2 cellular contexts compared by ENCODE assay signal in the genomic region with DNA sequence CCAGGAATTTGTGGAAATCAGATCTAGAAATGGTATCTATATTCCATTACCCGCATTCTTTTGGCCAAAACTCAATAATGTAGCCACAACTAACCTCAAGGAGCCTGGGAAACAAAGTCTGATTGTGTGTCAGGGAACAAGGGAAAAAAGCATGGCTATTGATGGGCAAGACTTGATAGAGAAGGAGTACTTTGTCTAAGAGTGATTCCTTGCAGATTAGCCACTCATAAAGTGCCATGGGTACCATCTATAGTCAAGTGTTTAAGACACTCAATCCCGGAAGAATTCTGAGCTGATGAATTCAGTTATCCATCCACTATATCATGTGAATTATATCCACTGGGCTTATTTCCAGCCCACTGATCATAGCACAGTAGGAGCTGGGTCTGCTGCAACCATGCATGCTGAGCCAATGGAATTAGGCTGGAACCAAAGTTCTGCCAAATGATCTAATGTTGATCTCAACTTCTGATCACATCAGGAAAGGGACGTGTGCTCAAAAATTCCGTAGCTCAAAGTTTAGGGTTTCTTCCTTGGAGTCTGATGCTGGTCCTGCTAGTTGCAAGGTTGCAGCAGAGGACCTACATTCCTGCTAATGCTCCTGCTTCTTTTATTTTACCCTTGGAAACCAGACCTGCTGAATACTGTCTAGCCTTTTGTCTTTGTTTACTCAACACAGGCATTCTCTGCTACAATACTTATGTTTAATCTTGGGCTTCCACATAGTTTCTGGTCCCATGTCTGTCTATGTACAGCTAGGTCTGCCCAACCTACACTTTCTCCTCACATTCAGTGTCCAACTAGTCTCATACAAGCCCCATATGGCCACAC.
TF ChIP-seq lines count a peak whose summit lies in the region.

No MANE protein-coding gene starts in this region.

TF ChIP-seq in H1, 55 proteins besides CTCF, POLR2A, EP300 and RAD21:
- TF ChIP-seq FOSL1 (IDR thresholded peaks at IDR 0.05; ENCODE audit: insufficient read depth, low read depth, low read length) (no peak), RXRA (IDR thresholded peaks at IDR 0.05; ENCODE audit: insufficient read depth, low read depth, low read length) (no peak), SUZ12 (IDR thresholded peaks at IDR 0.05; ENCODE audit: low read length) (no peak), GABPA (IDR thresholded peaks at IDR 0.05; ENCODE audit: borderline replicate concordance, insufficient read depth, low read length) (no peak), NANOG (IDR thresholded peaks at IDR 0.05; ENCODE audit: insufficient read depth, low read depth, low read length, poor library complexity, severe bottlenecking) (no peak), ZNF274 (IDR thresholded peaks at IDR 0.05; ENCODE audit: borderline replicate concordance, extremely low read depth, low read length) (no peak), TAF7 (optimal IDR thresholded peaks at IDR 0.05; ENCODE audit: borderline replicate concordance, low read depth, low read length) (no peak), KDM5A (IDR thresholded peaks at IDR 0.05; ENCODE audit: low read length) (no peak), ASH2L (IDR thresholded peaks at IDR 0.05; ENCODE audit: low read length) (no peak), CEBPB (IDR thresholded peaks at IDR 0.05; ENCODE audit: low read depth, low read length) (no peak), RNF2 (IDR thresholded peaks at IDR 0.05; ENCODE audit: borderline replicate concordance, low read depth, low read length, missing control alignments, poor library complexity, severe bottlenecking) (no peak), EZH2 (IDR thresholded peaks at IDR 0.05; ENCODE audit: low read depth, low read length, severe bottlenecking) (no peak), KDM4A (IDR thresholded peaks at IDR 0.05; ENCODE audit: low read depth, low read length, severe bottlenecking) (no peak), YY1 (IDR thresholded peaks at IDR 0.05; ENCODE audit: low read depth, low read length) (no peak), SP1 (IDR thresholded peaks at IDR 0.05; ENCODE audit: low read depth, low read length) (no peak), SIX5 (IDR thresholded peaks at IDR 0.05; ENCODE audit: low read depth, low read length) (no peak), POLR2AphosphoS5 (IDR thresholded peaks at IDR 0.05; ENCODE audit: low read depth, low read length) (no peak)
- TF ChIP-seq, protein P1, sequence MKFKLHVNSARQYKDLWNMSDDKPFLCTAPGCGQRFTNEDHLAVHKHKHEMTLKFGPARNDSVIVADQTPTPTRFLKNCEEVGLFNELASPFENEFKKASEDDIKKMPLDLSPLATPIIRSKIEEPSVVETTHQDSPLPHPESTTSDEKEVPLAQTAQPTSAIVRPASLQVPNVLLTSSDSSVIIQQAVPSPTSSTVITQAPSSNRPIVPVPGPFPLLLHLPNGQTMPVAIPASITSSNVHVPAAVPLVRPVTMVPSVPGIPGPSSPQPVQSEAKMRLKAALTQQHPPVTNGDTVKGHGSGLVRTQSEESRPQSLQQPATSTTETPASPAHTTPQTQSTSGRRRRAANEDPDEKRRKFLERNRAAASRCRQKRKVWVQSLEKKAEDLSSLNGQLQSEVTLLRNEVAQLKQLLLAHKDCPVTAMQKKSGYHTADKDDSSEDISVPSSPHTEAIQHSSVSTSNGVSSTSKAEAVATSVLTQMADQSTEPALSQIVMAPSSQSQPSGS (IDR thresholded peaks at IDR 0.05; ENCODE audit: low read length) = no peak
- TF ChIP-seq, protein P2, sequence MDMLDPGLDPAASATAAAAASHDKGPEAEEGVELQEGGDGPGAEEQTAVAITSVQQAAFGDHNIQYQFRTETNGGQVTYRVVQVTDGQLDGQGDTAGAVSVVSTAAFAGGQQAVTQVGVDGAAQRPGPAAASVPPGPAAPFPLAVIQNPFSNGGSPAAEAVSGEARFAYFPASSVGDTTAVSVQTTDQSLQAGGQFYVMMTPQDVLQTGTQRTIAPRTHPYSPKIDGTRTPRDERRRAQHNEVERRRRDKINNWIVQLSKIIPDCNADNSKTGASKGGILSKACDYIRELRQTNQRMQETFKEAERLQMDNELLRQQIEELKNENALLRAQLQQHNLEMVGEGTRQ (IDR thresholded peaks at IDR 0.05; ENCODE audit: low read length) = no peak
- TF ChIP-seq, protein P3, sequence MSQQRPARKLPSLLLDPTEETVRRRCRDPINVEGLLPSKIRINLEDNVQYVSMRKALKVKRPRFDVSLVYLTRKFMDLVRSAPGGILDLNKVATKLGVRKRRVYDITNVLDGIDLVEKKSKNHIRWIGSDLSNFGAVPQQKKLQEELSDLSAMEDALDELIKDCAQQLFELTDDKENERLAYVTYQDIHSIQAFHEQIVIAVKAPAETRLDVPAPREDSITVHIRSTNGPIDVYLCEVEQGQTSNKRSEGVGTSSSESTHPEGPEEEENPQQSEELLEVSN (IDR thresholded peaks at IDR 0.05) = no peak

TF ChIP-seq in HepG2, 621 proteins besides CTCF, POLR2A, EP300 and RAD21 (continues in another document):
- TF ChIP-seq STAG1 (CRISPR knock-in tag; IDR thresholded peaks at IDR 0.05) (0 out of 2 replicates have a peak, but pooled peaks have one; percentile 4), HDAC2 (CRISPR knock-in tag; IDR thresholded peaks at IDR 0.05) (peak; percentile 36; the same call in 1 of the 2 replicates), ZNF614 (CRISPR knock-in tag; IDR thresholded peaks at IDR 0.05; ENCODE audit: borderline replicate concordance) (peak; percentile 71; the same call in 1 of the 2 replicates), HMG20A (CRISPR knock-in tag; IDR thresholded peaks at IDR 0.05; ENCODE audit: borderline replicate concordance) (peak; percentile 48; the same call in 1 of the 2 replicates), SKI (IDR thresholded peaks at IDR 0.05; ENCODE audit: partially characterized antibody) (peak; percentile 63), ZNF562 (CRISPR knock-in tag; IDR thresholded peaks at IDR 0.05; ENCODE audit: borderline replicate concordance) (no peak), ZMYM4 (CRISPR knock-in tag; IDR thresholded peaks at IDR 0.05) (peak; percentile 75), RARA (CRISPR knock-in tag; IDR thresholded peaks at IDR 0.05) (peak; percentile 22; the same call in 1 of the 2 replicates), PITX1 (CRISPR knock-in tag; IDR thresholded peaks at IDR 0.05) (0 out of 2 replicates have a peak, but pooled peaks have one; percentile 41), HCFC1 (IDR thresholded peaks at IDR 0.05; ENCODE audit: low read depth, low read length) (no peak), NFYC (CRISPR knock-in tag; IDR thresholded peaks at IDR 0.05) (no peak), PHF8 (CRISPR knock-in tag; IDR thresholded peaks at IDR 0.05) (peak; percentile 35; the same call in 1 of the 2 replicates), BRD4 (CRISPR knock-in tag; IDR thresholded peaks at IDR 0.05) (peak; percentile 70; the same call in 1 of the 2 replicates), KDM1A (CRISPR knock-in tag; IDR thresholded peaks at IDR 0.05) (0 out of 2 replicates have a peak, but pooled peaks have one; percentile 13), FOXA1 (IDR thresholded peaks at IDR 0.05) (no peak), FOXA1 (CRISPR knock-in tag; IDR thresholded peaks at IDR 0.05) (peak; percentile 55), SOX13 (IDR thresholded peaks at IDR 0.05) (no peak), SOX13 (CRISPR knock-in tag; conservative IDR thresholded peaks at IDR 0.05 in 1 of 2, IDR thresholded peaks at IDR 0.05 in 1 of 2) (peak in 1 of 2 experiments; percentile 70; a peak in 1 of 4 replicates), GATAD2A (CRISPR knock-in tag; IDR thresholded peaks at IDR 0.05) (peak; percentile 57), ZNF792 (CRISPR knock-in tag; IDR thresholded peaks at IDR 0.05) (0 out of 2 replicates have a peak, but pooled peaks have one; percentile 15), ZNF773 (CRISPR knock-in tag; IDR thresholded peaks at IDR 0.05; ENCODE audit: borderline replicate concordance) (no peak), NR2F2 (IDR thresholded peaks at IDR 0.05; ENCODE audit: borderline replicate concordance, low read depth) (no peak), SOX5 (CRISPR knock-in tag; IDR thresholded peaks at IDR 0.05; ENCODE audit: borderline replicate concordance) (peak; percentile 27; the same call in 1 of the 2 replicates), GATAD1 (CRISPR knock-in tag; IDR thresholded peaks at IDR 0.05) (peak; percentile 43), MED1 (CRISPR knock-in tag; IDR thresholded peaks at IDR 0.05) (0 out of 2 replicates have a peak, but pooled peaks have one; percentile 35), ZC3H4 (CRISPR knock-in tag; IDR thresholded peaks at IDR 0.05; ENCODE audit: borderline replicate concordance) (no peak), HNF4A (CRISPR knock-in tag; IDR thresholded peaks at IDR 0.05) (0 out of 2 replicates have a peak, but pooled peaks have one; percentile 25)
- TF ChIP-seq, protein P4, sequence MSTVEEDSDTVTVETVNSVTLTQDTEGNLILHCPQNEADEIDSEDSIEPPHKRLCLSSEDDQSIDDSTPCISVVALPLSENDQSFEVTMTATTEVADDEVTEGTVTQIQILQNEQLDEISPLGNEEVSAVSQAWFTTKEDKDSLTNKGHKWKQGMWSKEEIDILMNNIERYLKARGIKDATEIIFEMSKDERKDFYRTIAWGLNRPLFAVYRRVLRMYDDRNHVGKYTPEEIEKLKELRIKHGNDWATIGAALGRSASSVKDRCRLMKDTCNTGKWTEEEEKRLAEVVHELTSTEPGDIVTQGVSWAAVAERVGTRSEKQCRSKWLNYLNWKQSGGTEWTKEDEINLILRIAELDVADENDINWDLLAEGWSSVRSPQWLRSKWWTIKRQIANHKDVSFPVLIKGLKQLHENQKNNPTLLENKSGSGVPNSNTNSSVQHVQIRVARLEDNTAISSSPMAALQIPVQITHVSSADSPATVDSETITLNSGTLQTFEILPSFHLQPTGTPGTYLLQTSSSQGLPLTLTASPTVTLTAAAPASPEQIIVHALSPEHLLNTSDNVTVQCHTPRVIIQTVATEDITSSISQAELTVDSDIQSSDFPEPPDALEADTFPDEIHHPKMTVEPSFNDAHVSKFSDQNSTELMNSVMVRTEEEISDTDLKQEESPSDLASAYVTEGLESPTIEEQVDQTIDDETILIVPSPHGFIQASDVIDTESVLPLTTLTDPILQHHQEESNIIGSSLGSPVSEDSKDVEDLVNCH (CRISPR knock-in tag; IDR thresholded peaks at IDR 0.05) = no peak
- TF ChIP-seq, protein P5, sequence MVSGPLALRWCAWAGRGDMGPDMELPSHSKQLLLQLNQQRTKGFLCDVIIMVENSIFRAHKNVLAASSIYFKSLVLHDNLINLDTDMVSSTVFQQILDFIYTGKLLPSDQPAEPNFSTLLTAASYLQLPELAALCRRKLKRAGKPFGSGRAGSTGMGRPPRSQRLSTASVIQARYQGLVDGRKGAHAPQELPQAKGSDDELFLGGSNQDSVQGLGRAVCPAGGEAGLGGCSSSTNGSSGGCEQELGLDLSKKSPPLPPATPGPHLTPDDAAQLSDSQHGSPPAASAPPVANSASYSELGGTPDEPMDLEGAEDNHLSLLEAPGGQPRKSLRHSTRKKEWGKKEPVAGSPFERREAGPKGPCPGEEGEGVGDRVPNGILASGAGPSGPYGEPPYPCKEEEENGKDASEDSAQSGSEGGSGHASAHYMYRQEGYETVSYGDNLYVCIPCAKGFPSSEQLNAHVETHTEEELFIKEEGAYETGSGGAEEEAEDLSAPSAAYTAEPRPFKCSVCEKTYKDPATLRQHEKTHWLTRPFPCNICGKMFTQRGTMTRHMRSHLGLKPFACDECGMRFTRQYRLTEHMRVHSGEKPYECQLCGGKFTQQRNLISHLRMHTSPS (CRISPR knock-in tag; IDR thresholded peaks at IDR 0.05; ENCODE audit: low read depth) = no peak
- TF ChIP-seq, protein P6, sequence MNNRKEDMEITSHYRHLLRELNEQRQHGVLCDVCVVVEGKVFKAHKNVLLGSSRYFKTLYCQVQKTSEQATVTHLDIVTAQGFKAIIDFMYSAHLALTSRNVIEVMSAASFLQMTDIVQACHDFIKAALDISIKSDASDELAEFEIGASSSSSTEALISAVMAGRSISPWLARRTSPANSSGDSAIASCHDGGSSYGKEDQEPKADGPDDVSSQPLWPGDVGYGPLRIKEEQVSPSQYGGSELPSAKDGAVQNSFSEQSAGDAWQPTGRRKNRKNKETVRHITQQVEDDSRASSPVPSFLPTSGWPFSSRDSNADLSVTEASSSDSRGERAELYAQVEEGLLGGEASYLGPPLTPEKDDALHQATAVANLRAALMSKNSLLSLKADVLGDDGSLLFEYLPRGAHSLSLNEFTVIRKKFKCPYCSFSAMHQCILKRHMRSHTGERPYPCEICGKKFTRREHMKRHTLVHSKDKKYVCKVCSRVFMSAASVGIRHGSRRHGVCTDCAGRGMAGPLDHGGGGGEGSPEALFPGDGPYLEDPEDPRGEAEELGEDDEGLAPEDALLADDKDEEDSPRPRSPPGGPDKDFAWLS (CRISPR knock-in tag; IDR thresholded peaks at IDR 0.05; ENCODE audit: borderline replicate concordance) = no peak
- TF ChIP-seq, protein P7, sequence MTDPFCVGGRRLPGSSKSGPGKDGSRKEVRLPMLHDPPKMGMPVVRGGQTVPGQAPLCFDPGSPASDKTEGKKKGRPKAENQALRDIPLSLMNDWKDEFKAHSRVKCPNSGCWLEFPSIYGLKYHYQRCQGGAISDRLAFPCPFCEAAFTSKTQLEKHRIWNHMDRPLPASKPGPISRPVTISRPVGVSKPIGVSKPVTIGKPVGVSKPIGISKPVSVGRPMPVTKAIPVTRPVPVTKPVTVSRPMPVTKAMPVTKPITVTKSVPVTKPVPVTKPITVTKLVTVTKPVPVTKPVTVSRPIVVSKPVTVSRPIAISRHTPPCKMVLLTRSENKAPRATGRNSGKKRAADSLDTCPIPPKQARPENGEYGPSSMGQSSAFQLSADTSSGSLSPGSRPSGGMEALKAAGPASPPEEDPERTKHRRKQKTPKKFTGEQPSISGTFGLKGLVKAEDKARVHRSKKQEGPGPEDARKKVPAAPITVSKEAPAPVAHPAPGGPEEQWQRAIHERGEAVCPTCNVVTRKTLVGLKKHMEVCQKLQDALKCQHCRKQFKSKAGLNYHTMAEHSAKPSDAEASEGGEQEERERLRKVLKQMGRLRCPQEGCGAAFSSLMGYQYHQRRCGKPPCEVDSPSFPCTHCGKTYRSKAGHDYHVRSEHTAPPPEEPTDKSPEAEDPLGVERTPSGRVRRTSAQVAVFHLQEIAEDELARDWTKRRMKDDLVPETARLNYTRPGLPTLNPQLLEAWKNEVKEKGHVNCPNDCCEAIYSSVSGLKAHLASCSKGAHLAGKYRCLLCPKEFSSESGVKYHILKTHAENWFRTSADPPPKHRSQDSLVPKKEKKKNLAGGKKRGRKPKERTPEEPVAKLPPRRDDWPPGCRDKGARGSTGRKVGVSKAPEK (CRISPR knock-in tag; IDR thresholded peaks at IDR 0.05; ENCODE audit: borderline replicate concordance) = 0 out of 2 replicates have a peak, but pooled peaks have one; percentile 44
- TF ChIP-seq, protein P8, sequence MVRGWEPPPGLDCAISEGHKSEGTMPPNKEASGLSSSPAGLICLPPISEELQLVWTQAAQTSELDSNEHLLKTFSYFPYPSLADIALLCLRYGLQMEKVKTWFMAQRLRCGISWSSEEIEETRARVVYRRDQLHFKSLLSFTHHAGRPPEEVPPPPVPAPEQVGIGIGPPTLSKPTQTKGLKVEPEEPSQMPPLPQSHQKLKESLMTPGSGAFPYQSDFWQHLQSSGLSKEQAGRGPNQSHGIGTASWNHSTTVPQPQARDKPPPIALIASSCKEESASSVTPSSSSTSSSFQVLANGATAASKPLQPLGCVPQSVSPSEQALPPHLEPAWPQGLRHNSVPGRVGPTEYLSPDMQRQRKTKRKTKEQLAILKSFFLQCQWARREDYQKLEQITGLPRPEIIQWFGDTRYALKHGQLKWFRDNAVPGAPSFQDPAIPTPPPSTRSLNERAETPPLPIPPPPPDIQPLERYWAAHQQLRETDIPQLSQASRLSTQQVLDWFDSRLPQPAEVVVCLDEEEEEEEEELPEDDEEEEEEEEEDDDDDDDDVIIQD (CRISPR knock-in tag; IDR thresholded peaks at IDR 0.05; ENCODE audit: low read depth) = peak; percentile 58; the same call in 1 of the 2 replicates
